ENCODE assay signal across 38 cellular contexts in genomic region chr14:84519836-84520235, GRCh38.
"Had no signal": no experiment of that assay in that cellular context is flagged by ENCODE, and none has a peak within 500 bp of the region (broad histone marks: within the 10 kb centered on the region; RNA-seq: fewer than 3 reads in every experiment).

No MANE protein-coding gene starts in this region.

- H3K27me3 ChIP-seq: adrenal gland, ascending aorta, body of pancreas, brain microvascular endothelial cell, breast epithelium, cardiac muscle cell had no signal

- H3K27ac ChIP-seq: adrenal gland, ascending aorta, body of pancreas, brain microvascular endothelial cell, breast epithelium, cardiac muscle cell had no signal

- H3K4me3 ChIP-seq: adrenal gland, ascending aorta, body of pancreas, breast epithelium, cardiac muscle cell had no signal

- H3K4me3 Mint-ChIP-seq: activated naive CD4-positive, alpha-beta T cell treated with anti-CD3 and anti-CD28 coated beads for 36 hours; activated naive CD4-positive, alpha-beta T cell treated with anti-CD3 and anti-CD28 coated beads, Interleukin-2, amount 10 ng/mL, durations not matched to agents 7 days and 5 days; activated naive CD4-positive, alpha-beta T cell treated with anti-CD3 and anti-CD28 coated beads, Interleukin-2, amount 50 U/mL, for 24 hours; activated naive CD8-positive, alpha-beta T cell; activated naive CD8-positive, alpha-beta T cell treated with anti-CD3 and anti-CD28 coated beads for 36 hours; activated naive CD8-positive, alpha-beta T cell treated with anti-CD3 and anti-CD28 coated beads, Interleukin-2, amount 10 ng/mL, durations not matched to agents 7 days and 5 days; activated naive CD8-positive, alpha-beta T cell treated with anti-CD3 and anti-CD28 coated beads, Interleukin-2, amount 50 U/mL, for 24 hours; activated T-cell treated with anti-CD3 and anti-CD28 coated beads, Interleukin-2, amount 50 U/mL, for 24 hours; activated T-cell treated with anti-CD3 and anti-CD28 coated beads, Interleukin-2, amount 50 U/mL, for 4 hours; activated T-cell treated with anti-CD3 and anti-CD28 coated beads, Interleukin-2, amount 50 U/mL, for 72 hours; activated T-helper 1 cell treated with anti-CD3 and anti-CD28 coated beads, Interleukin-12 subunit alpha, Interleukin-12 subunit beta, Interleukin-2, Interleukin-4 antibody, amounts not matched to agents 30 ng/mL and 10 ng/mL and 1 ng/mL, durations not matched to agents 14 hours and 24 hours and 36 hours; activated T-helper 17 cell treated with anti-CD3 and anti-CD28 coated beads, Interleukin-2, amount 50 U/mL, for 72 hours; brain; central memory CD8-positive, alpha-beta T cell had no signal

- H3K36me3 Mint-ChIP-seq: activated naive CD4-positive, alpha-beta T cell treated with anti-CD3 and anti-CD28 coated beads, Interleukin-2, amount 10 ng/mL, durations not matched to agents 7 days and 5 days; activated naive CD4-positive, alpha-beta T cell treated with anti-CD3 and anti-CD28 coated beads, Interleukin-2, amount 50 U/mL, for 24 hours; activated naive CD8-positive, alpha-beta T cell; activated naive CD8-positive, alpha-beta T cell treated with anti-CD3 and anti-CD28 coated beads for 36 hours; activated naive CD8-positive, alpha-beta T cell treated with anti-CD3 and anti-CD28 coated beads, Interleukin-2, amount 10 ng/mL, durations not matched to agents 7 days and 5 days; brain had no signal

- H3K27me3 Mint-ChIP-seq: activated naive CD4-positive, alpha-beta T cell treated with anti-CD3 and anti-CD28 coated beads, Interleukin-2, amount 10 ng/mL, durations not matched to agents 7 days and 5 days; activated naive CD4-positive, alpha-beta T cell treated with anti-CD3 and anti-CD28 coated beads, Interleukin-2, amount 50 U/mL, for 24 hours; activated naive CD8-positive, alpha-beta T cell; activated naive CD8-positive, alpha-beta T cell treated with anti-CD3 and anti-CD28 coated beads for 36 hours; activated naive CD8-positive, alpha-beta T cell treated with anti-CD3 and anti-CD28 coated beads, Interleukin-2, amount 10 ng/mL, durations not matched to agents 7 days and 5 days; activated naive CD8-positive, alpha-beta T cell treated with anti-CD3 and anti-CD28 coated beads, Interleukin-2, amount 50 U/mL, for 24 hours; activated T-cell treated with anti-CD3 and anti-CD28 coated beads, Interleukin-2, amount 50 U/mL, for 24 hours; activated T-helper 17 cell treated with anti-CD3 and anti-CD28 coated beads, Interleukin-2, amount 50 U/mL, for 72 hours; brain; central memory CD8-positive, alpha-beta T cell had no signal

- H3K4me1 Mint-ChIP-seq: activated naive CD4-positive, alpha-beta T cell treated with anti-CD3 and anti-CD28 coated beads, Interleukin-2, amount 10 ng/mL, durations not matched to agents 7 days and 5 days; activated naive CD4-positive, alpha-beta T cell treated with anti-CD3 and anti-CD28 coated beads, Interleukin-2, amount 50 U/mL, for 24 hours; activated naive CD8-positive, alpha-beta T cell treated with anti-CD3 and anti-CD28 coated beads for 36 hours; activated naive CD8-positive, alpha-beta T cell treated with anti-CD3 and anti-CD28 coated beads, Interleukin-2, amount 10 ng/mL, durations not matched to agents 7 days and 5 days; activated naive CD8-positive, alpha-beta T cell treated with anti-CD3 and anti-CD28 coated beads, Interleukin-2, amount 50 U/mL, for 24 hours; activated T-helper 17 cell treated with anti-CD3 and anti-CD28 coated beads, Interleukin-2, amount 50 U/mL, for 72 hours; central memory CD8-positive, alpha-beta T cell had no signal

- H3K4me1 ChIP-seq: adrenal gland, ascending aorta, body of pancreas, breast epithelium had no signal

- DNase-seq: activated effector memory CD4-positive, alpha-beta T cell treated with anti-CD3 and anti-CD28 coated beads, Interleukin-2, amount 50 U/mL, for 16 hours; activated effector memory CD4-positive, alpha-beta T cell treated with Interleukin-2 at 50 U/mL for 16 hours; activated gamma-delta T cell; activated gamma-delta T cell treated with Interleukin-2 at 50 U/mL for 16 hours; activated naive CD4-positive, alpha-beta T cell; activated naive CD4-positive, alpha-beta T cell treated with anti-CD3 and anti-CD28 coated beads for 36 hours; activated naive CD4-positive, alpha-beta T cell treated with anti-CD3 and anti-CD28 coated beads, Interleukin-2, amount 10 ng/mL, durations not matched to agents 7 days and 5 days; activated naive CD4-positive, alpha-beta T cell treated with anti-CD3 and anti-CD28 coated beads, Interleukin-2, amount 50 U/mL, for 16 hours; activated naive CD4-positive, alpha-beta T cell treated with Interleukin-2 at 50 U/mL for 16 hours; activated naive CD8-positive, alpha-beta T cell treated with anti-CD3 and anti-CD28 coated beads for 36 hours; activated naive CD8-positive, alpha-beta T cell treated with anti-CD3 and anti-CD28 coated beads, Interleukin-2, amount 10 ng/mL, durations not matched to agents 7 days and 5 days; activated naive CD8-positive, alpha-beta T cell treated with anti-CD3 and anti-CD28 coated beads, Interleukin-2, amount 50 U/mL, for 24 hours; activated T-cell treated with anti-CD3 and anti-CD28 coated beads for 4 hours; activated T-cell treated with anti-CD3 and anti-CD28 coated beads, Interleukin-2, amount 50 U/mL, for 1 hour; activated T-cell treated with anti-CD3 and anti-CD28 coated beads, Interleukin-2, amount 50 U/mL, for 24 hours; activated T-cell treated with anti-CD3 and anti-CD28 coated beads, Interleukin-2, amount 50 U/mL, for 4 hours; activated T-cell treated with anti-CD3 and anti-CD28 coated beads, Interleukin-2, amount 50 U/mL, for 72 hours; adrenal gland; amniotic stem cell; amygdala; anterior cingulate cortex; aorta; body of pancreas; brain microvascular endothelial cell; caudate nucleus; central memory CD4-positive, alpha-beta T cell; cerebellar nuclear complex had no signal

- ATAC-seq: activated naive CD4-positive, alpha-beta T cell treated with anti-CD3 and anti-CD28 coated beads, Interleukin-2, amount 50 U/mL, for 72 hours; activated naive CD8-positive, alpha-beta T cell treated with anti-CD3 and anti-CD28 coated beads, Interleukin-2, amount 50 U/mL, for 24 hours; activated T-cell treated with anti-CD3 and anti-CD28 coated beads, Interleukin-2, amount 50 U/mL, for 4 hours; activated T-cell treated with anti-CD3 and anti-CD28 coated beads, Interleukin-2, amount 50 U/mL, for 72 hours; activated T-helper 17 cell treated with anti-CD3 and anti-CD28 coated beads, Interleukin-2, amount 50 U/mL, for 72 hours; body of pancreas had no signal

- H3K36me3 ChIP-seq: adrenal gland, ascending aorta, brain microvascular endothelial cell, breast epithelium, cardiac muscle cell had no signal

- H3K27ac Mint-ChIP-seq: activated naive CD4-positive, alpha-beta T cell treated with anti-CD3 and anti-CD28 coated beads for 36 hours; activated naive CD4-positive, alpha-beta T cell treated with anti-CD3 and anti-CD28 coated beads, Interleukin-2, amount 10 ng/mL, durations not matched to agents 7 days and 5 days; activated naive CD4-positive, alpha-beta T cell treated with anti-CD3 and anti-CD28 coated beads, Interleukin-2, amount 50 U/mL, for 24 hours; activated naive CD4-positive, alpha-beta T cell treated with anti-CD3 and anti-CD28 coated beads, Interleukin-2, amount 50 U/mL, for 72 hours; activated naive CD8-positive, alpha-beta T cell; activated naive CD8-positive, alpha-beta T cell treated with anti-CD3 and anti-CD28 coated beads for 36 hours; activated naive CD8-positive, alpha-beta T cell treated with anti-CD3 and anti-CD28 coated beads, Interleukin-2, amount 10 ng/mL, durations not matched to agents 7 days and 5 days; activated naive CD8-positive, alpha-beta T cell treated with anti-CD3 and anti-CD28 coated beads, Interleukin-2, amount 50 U/mL, for 24 hours; activated T-cell treated with anti-CD3 and anti-CD28 coated beads, Interleukin-2, amount 50 U/mL, for 24 hours; activated T-cell treated with anti-CD3 and anti-CD28 coated beads, Interleukin-2, amount 50 U/mL, for 72 hours; activated T-helper 1 cell treated with anti-CD3 and anti-CD28 coated beads, Interleukin-12 subunit alpha, Interleukin-12 subunit beta, Interleukin-2, Interleukin-4 antibody, amounts not matched to agents 30 ng/mL and 10 ng/mL and 1 ng/mL, durations not matched to agents 14 hours and 24 hours and 36 hours; activated T-helper 17 cell treated with anti-CD3 and anti-CD28 coated beads, Interleukin-2, amount 50 U/mL, for 72 hours; activated T-helper 2 cell treated with anti-CD3 and anti-CD28 coated beads, Interferon-gamma antibody, Interleukin-2, Interleukin-4, amounts not matched to agents 10 μg/mL and 5 μg/mL and 100 μg/mL, durations not matched to agents 14 hours and 24 hours and 36 hours; brain had no signal
